1 cellular context compared by ENCODE assay signal in the genomic region with DNA sequence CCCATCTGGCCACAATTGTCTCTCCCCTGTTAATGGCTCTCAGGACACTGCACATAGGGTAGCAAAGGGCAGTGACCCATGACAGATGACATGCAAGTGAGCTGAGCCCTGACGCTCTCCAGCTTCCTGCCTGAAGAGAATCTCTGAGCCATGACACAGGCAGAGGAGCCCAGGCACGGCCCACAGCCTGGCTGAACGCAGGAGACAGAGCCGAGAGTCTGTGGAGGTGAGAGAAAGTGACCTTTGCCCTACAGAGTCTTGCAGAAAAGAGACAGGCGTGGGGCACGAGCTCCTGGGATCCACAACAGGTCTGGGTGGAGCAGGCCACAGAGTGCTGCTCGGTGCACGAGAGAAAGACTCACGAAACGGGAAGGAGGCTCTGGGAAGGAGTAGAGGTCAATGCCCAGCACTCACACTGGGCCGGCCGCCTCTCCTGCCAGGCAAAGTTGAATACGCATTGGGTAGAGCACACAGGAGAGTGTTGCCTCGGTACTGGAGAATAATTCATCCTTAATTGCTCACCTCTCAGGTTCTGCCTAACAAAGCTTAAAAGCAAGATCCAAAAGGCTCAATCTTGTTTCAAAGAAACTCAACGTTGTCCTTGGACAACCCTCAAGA.
TF ChIP-seq lines count a peak whose summit lies in the region.

No MANE protein-coding gene starts in this region.

TF ChIP-seq in GM23338, 12 proteins besides CTCF, POLR2A, EP300 and RAD21 (continued from another document):
- TF ChIP-seq, protein P1, sequence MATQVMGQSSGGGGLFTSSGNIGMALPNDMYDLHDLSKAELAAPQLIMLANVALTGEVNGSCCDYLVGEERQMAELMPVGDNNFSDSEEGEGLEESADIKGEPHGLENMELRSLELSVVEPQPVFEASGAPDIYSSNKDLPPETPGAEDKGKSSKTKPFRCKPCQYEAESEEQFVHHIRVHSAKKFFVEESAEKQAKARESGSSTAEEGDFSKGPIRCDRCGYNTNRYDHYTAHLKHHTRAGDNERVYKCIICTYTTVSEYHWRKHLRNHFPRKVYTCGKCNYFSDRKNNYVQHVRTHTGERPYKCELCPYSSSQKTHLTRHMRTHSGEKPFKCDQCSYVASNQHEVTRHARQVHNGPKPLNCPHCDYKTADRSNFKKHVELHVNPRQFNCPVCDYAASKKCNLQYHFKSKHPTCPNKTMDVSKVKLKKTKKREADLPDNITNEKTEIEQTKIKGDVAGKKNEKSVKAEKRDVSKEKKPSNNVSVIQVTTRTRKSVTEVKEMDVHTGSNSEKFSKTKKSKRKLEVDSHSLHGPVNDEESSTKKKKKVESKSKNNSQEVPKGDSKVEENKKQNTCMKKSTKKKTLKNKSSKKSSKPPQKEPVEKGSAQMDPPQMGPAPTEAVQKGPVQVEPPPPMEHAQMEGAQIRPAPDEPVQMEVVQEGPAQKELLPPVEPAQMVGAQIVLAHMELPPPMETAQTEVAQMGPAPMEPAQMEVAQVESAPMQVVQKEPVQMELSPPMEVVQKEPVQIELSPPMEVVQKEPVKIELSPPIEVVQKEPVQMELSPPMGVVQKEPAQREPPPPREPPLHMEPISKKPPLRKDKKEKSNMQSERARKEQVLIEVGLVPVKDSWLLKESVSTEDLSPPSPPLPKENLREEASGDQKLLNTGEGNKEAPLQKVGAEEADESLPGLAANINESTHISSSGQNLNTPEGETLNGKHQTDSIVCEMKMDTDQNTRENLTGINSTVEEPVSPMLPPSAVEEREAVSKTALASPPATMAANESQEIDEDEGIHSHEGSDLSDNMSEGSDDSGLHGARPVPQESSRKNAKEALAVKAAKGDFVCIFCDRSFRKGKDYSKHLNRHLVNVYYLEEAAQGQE (IDR thresholded peaks at IDR 0.05; ENCODE audit: unreplicated experiment), result no peak
- TF ChIP-seq EZH2 (IDR thresholded peaks at IDR 0.05; ENCODE audit: low read depth, unreplicated experiment) (no peak), CREB1 (CRISPR knock-in tag; IDR thresholded peaks at IDR 0.05; ENCODE audit: low read depth) (no peak), ZNF114 (CRISPR knock-in tag; IDR thresholded peaks at IDR 0.05) (no peak)
- TF ChIP-seq, protein P2, sequence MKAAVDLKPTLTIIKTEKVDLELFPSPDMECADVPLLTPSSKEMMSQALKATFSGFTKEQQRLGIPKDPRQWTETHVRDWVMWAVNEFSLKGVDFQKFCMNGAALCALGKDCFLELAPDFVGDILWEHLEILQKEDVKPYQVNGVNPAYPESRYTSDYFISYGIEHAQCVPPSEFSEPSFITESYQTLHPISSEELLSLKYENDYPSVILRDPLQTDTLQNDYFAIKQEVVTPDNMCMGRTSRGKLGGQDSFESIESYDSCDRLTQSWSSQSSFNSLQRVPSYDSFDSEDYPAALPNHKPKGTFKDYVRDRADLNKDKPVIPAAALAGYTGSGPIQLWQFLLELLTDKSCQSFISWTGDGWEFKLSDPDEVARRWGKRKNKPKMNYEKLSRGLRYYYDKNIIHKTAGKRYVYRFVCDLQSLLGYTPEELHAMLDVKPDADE (IDR thresholded peaks at IDR 0.05), result no peak
TF ChIP-seq in GM23338: peak in this region for 0.
